18 cellular contexts compared by ENCODE assay signal in the genomic region with DNA sequence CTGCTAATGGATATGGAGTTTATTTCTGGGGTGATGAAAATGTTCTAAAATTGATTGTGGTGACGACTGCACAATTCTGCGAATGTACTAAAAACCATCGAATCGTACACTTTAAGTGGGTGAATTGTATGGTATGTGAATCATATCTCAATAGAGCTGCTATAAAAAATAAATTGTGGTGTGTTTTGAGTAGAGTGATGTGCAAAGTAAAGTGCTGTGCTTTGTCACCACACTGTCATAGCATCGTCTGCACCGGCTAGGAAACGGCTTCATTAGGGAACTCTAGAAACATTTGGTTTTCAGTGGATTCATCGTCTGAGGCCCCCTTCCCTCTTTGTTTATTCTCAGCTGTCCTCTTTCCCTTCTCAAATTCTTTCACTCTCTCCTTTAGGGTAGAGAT.
A peak's percentile ranks its signal among the peaks of the same experiment; 100 is the strongest.
DNase-seq lines count a peak whose midpoint lies in the region; ATAC-seq, FAIRE-seq and TF ChIP-seq lines count a peak whose summit lies in the region.
"Had no signal": no experiment of that assay in that cellular context is flagged by ENCODE, and none has a peak within 500 bp of the region (broad histone marks: within the 10 kb centered on the region; RNA-seq: fewer than 3 reads in every experiment).

No MANE protein-coding gene starts in this region.

- H3K4me1 Mint-ChIP-seq in T-helper 2 cell treated with Interferon-gamma antibody and Interleukin-4, amounts not matched to agents 5 μg/mL and 100 μg/mL, for 36 hours (ENCODE audit: low read depth), result no peaks in the 10 kb centered on the region
- H3K4me1 Mint-ChIP-seq in activated CD4-positive, alpha-beta T cell treated with anti-CD3 and anti-CD28 coated beads for 36 hours, result no peaks in the 10 kb centered on the region
- no peaks in the 10 kb centered on the region for H3K4me1 Mint-ChIP-seq in activated CD4-positive, alpha-beta T cell treated with anti-CD3 and anti-CD28 coated beads, Interleukin-2, amount 10 ng/mL, durations not matched to agents 24 days and 14 days

- peak; percentile 20 for TF ChIP-seq RAD21 in neural cell (conservative IDR thresholded peaks at IDR 0.05)

- no peaks in the 10 kb centered on the region for H3K27me3 Mint-ChIP-seq in T-helper 2 cell treated with Interferon-gamma antibody and Interleukin-4, amounts not matched to agents 5 μg/mL and 100 μg/mL, for 36 hours (ENCODE audit: low read depth)
- no peaks in the 10 kb centered on the region for H3K27me3 Mint-ChIP-seq in activated CD4-positive, alpha-beta T cell treated with anti-CD3 and anti-CD28 coated beads for 36 hours
- H3K27me3 Mint-ChIP-seq in activated CD4-positive, alpha-beta T cell treated with anti-CD3 and anti-CD28 coated beads, Interleukin-2, amount 10 ng/mL, durations not matched to agents 24 days and 14 days, result no peaks in the 10 kb centered on the region

- H3K36me3 ChIP-seq in ACC112 (ENCODE audit: insufficient read depth, low read length) (no peaks in the 10 kb centered on the region), neural cell (ENCODE audit: insufficient read depth, low read length) (no peaks in the 10 kb centered on the region)

- no peaks in the 10 kb centered on the region for H3K27me3 ChIP-seq in ACC112 (ENCODE audit: insufficient read depth, low read length)
- H3K27me3 ChIP-seq in neural cell (ENCODE audit: insufficient read depth, low read depth, low read length), result no peaks in the 10 kb centered on the region

- no peak for ATAC-seq in activated CD4-positive, alpha-beta T cell treated with anti-CD3 and anti-CD28 coated beads for 36 hours

- no peaks in the 10 kb centered on the region for H3K9me3 Mint-ChIP-seq in T-helper 2 cell treated with Interferon-gamma antibody and Interleukin-4, amounts not matched to agents 5 μg/mL and 100 μg/mL, for 36 hours
- H3K9me3 Mint-ChIP-seq in activated CD4-positive, alpha-beta T cell treated with anti-CD3 and anti-CD28 coated beads for 36 hours (ENCODE audit: low read depth), result no peaks in the 10 kb centered on the region
- H3K9me3 Mint-ChIP-seq in activated CD4-positive, alpha-beta T cell treated with anti-CD3 and anti-CD28 coated beads, Interleukin-2, amount 10 ng/mL, durations not matched to agents 24 days and 14 days, result no peaks in the 10 kb centered on the region

- H3K4me1 ChIP-seq in ACC112 (ENCODE audit: control insufficient read depth, insufficient read depth, low read length, unreplicated experiment), result peaks cover 42% of the 10 kb centered on the region
- H3K4me1 ChIP-seq: Caco-2 had no signal

- peak overlapping the region; percentile 64 for H3K4me2 ChIP-seq in neural cell (ENCODE audit: low read length)

- H3K4me3 Mint-ChIP-seq in T-helper 2 cell treated with Interferon-gamma antibody and Interleukin-4, amounts not matched to agents 5 μg/mL and 100 μg/mL, for 36 hours, result no peak overlapping the region
- no peak overlapping the region for H3K4me3 Mint-ChIP-seq in activated CD4-positive, alpha-beta T cell treated with anti-CD3 and anti-CD28 coated beads for 36 hours
- H3K4me3 Mint-ChIP-seq in activated CD4-positive, alpha-beta T cell treated with anti-CD3 and anti-CD28 coated beads, Interleukin-2, amount 10 ng/mL, durations not matched to agents 24 days and 14 days, result no peak overlapping the region

- H3K36me3 Mint-ChIP-seq in T-helper 2 cell treated with Interferon-gamma antibody and Interleukin-4, amounts not matched to agents 5 μg/mL and 100 μg/mL, for 36 hours (ENCODE audit: low read depth), result no peaks in the 10 kb centered on the region
- no peaks in the 10 kb centered on the region for H3K36me3 Mint-ChIP-seq in activated CD4-positive, alpha-beta T cell treated with anti-CD3 and anti-CD28 coated beads for 36 hours (ENCODE audit: low read depth)
- no peaks in the 10 kb centered on the region for H3K36me3 Mint-ChIP-seq in activated CD4-positive, alpha-beta T cell treated with anti-CD3 and anti-CD28 coated beads, Interleukin-2, amount 10 ng/mL, durations not matched to agents 24 days and 14 days (ENCODE audit: low read depth)

- CTCF ChIA-PET in activated CD4-positive, alpha-beta T cell treated with anti-CD3 and anti-CD28 coated beads for 36 hours (lab: Charles Lee), result no interaction called here

- peak; percentile 80 for TF ChIP-seq EP300 in neural cell (conservative IDR thresholded peaks at IDR 0.05; ENCODE audit: poor library complexity, severe bottlenecking)

- intact Hi-C loops in activated CD4-positive, alpha-beta T cell treated with anti-CD3 and anti-CD28 coated beads for 36 hours (cut with DNase I, micrococcal nuclease), result no loop called here
- intact Hi-C loops in activated CD4-positive, alpha-beta T cell treated with anti-CD3 and anti-CD28 coated beads, Interleukin-2, amount 10 ng/mL, durations not matched to agents 24 days and 14 days (cut with micrococcal nuclease), result no loop called here

- H4K20me1 ChIP-seq in neural cell (ENCODE audit: insufficient read depth), result no peaks in the 10 kb centered on the region

- H2AFZ ChIP-seq in ACC112 (ENCODE audit: low read length, unreplicated experiment), result no peak overlapping the region
- H2AFZ ChIP-seq in neural cell (ENCODE audit: low read depth, low read length), result no peak overlapping the region

- no peak for TF ChIP-seq CTCF in neural cell (IDR thresholded peaks at IDR 0.05; ENCODE audit: poor library complexity, severe bottlenecking)

- DNase-seq in RCC 7860 (ENCODE audit: low spot score) (peak; percentile 44), caudate nucleus (lab: John Stamatoyannopoulos, UW) (peak in 2 of 61 donors; percentile 18 to 22), SIG-M5 (lab: John Stamatoyannopoulos, UW) (no peak)
- DNase-seq in T-helper 2 cell treated with Interferon-gamma antibody and Interleukin-4, amounts not matched to agents 5 μg/mL and 100 μg/mL, for 36 hours (ENCODE audit: low spot score), result no peak
- DNase-seq in activated CD4-positive, alpha-beta T cell treated with anti-CD3 and anti-CD28 coated beads for 36 hours, result no peak
- no peak for DNase-seq in activated CD4-positive, alpha-beta T cell treated with anti-CD3 and anti-CD28 coated beads, Interleukin-2, amount 10 ng/mL, durations not matched to agents 24 days and 14 days
- DNase-seq: AML-193, Caco-2, DMS53, HCEC 1CT, NCI-H1417 treated with DMSO at 0.1 percent for 48 hours, NCI-H1930, NCI-H748 treated with DMSO at 0.1 percent for 48 hours, OCI-M1 had no signal

- H3K4me3 ChIP-seq in ACC112 (ENCODE audit: low read depth, low read length) (peak overlapping the region; percentile 5; the same call in 1 of the 2 replicates), neural cell (ENCODE audit: low read length) (peak overlapping the region; percentile 44)

- H3K9ac ChIP-seq in neural cell (ENCODE audit: low read length), result peak overlapping the region; percentile 25

- no peaks in the 10 kb centered on the region for H3K9me2 ChIP-seq in neural cell (ENCODE audit: insufficient read depth, low read length)

- POLR2A ChIA-PET in activated CD4-positive, alpha-beta T cell treated with anti-CD3 and anti-CD28 coated beads for 36 hours (lab: Charles Lee), result no interaction called here

- H3K27ac ChIP-seq in ACC112 (ENCODE audit: low read depth, low read length) (no peak overlapping the region), caudate nucleus (ENCODE audit: low read depth, low read length) (peak overlapping the region; percentile 64), neural cell (ENCODE audit: low read length) (peak overlapping the region; percentile 57)
- H3K27ac ChIP-seq: HL-60 had no signal

- no peaks in the 10 kb centered on the region for H3K79me2 ChIP-seq in ACC112 (ENCODE audit: control insufficient read depth, insufficient read depth, low read length, unreplicated experiment)
- no peaks in the 10 kb centered on the region for H3K79me2 ChIP-seq in neural cell (replicated peaks; ENCODE audit: insufficient read depth, low read length)

- H3K27ac Mint-ChIP-seq in T-helper 2 cell treated with Interferon-gamma antibody and Interleukin-4, amounts not matched to agents 5 μg/mL and 100 μg/mL, for 36 hours, result no peak overlapping the region
- H3K27ac Mint-ChIP-seq in activated CD4-positive, alpha-beta T cell treated with anti-CD3 and anti-CD28 coated beads for 36 hours, result no peak overlapping the region
- H3K27ac Mint-ChIP-seq in activated CD4-positive, alpha-beta T cell treated with anti-CD3 and anti-CD28 coated beads, Interleukin-2, amount 10 ng/mL, durations not matched to agents 24 days and 14 days, result no peak overlapping the region

- FAIRE-seq in RCC 7860 (lab: Jason Lieb, UNC), result peak; percentile 2
- FAIRE-seq: HTR-8/SVneo had no signal

- no peaks in the 10 kb centered on the region for H3K9me3 ChIP-seq in neural cell (ENCODE audit: low read length)
- H3K9me3 ChIP-seq: Caco-2 had no signal

- H3F3A ChIP-seq in neural cell (ENCODE audit: insufficient read depth, low read length, poor library complexity, severe bottlenecking), result no peaks in the 10 kb centered on the region

TF ChIP-seq in neural cell, 6 proteins besides CTCF, POLR2A, EP300 and RAD21:
- TF ChIP-seq POLR2AphosphoS5 (IDR thresholded peaks at IDR 0.05) (peak; percentile 80), MXI1 (conservative IDR thresholded peaks at IDR 0.05; ENCODE audit: poor library complexity, severe bottlenecking) (no peak), EZH2 (IDR thresholded peaks at IDR 0.05; ENCODE audit: borderline replicate concordance, insufficient read depth, low read length, poor library complexity, severe bottlenecking) (no peak)
TF ChIP-seq in neural cell: peak in this region for 1.
